ENCODE assay signal across 8 cellular contexts in the genomic region with DNA sequence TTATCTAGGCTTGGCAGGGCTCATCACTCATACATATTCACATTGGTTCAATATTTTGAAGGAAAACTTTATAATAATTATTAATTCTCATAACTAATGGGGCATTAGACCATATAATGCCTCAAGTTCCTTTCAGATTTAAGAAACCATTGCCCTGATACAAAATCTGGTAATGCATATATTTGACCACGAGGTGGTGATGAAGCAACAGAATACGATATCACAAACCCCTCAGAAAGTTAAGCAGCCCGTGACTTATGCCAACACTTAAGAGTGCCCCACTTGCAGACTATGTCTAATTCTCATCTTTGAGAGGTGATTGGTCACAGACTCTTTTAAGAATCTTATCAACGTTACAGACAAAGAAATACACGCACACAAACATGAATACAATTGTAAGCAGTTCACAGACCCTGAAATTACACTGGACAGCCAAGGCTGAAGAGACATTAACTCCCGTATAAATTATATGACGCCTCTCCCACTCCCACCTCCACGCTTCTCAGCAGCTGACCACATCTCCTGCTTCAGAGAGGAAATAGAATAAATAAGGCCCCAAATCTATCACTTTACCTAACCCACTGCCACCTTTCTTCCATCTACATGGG. TPM values are rescaled to one million over a fixed set of nuclear protein-coding genes. Genes with fewer than 3 reads are reported as not detected.
DNase-seq lines count a peak whose midpoint lies in the region; ATAC-seq and TF ChIP-seq lines count a peak whose summit lies in the region.

No MANE protein-coding gene starts in this region.

- H3K9me3 ChIP-seq in right cardiac atrium (ENCODE audit: control insufficient read depth, low read length) (no peaks in the 10 kb centered on the region), smooth muscle cell (replicated peaks; ENCODE audit: low read depth) (no peaks in the 10 kb centered on the region)

- no peak overlapping the region for H3K27ac ChIP-seq in right cardiac atrium (ENCODE audit: low read length)
- H3K27ac ChIP-seq in smooth muscle cell (ENCODE audit: low read depth) = no peak overlapping the region

- H3K4me3 ChIP-seq in right cardiac atrium (ENCODE audit: low read length) = no peak overlapping the region
- no peak overlapping the region for H3K4me3 ChIP-seq in smooth muscle cell

- ATAC-seq in GM19467 (IDR thresholded peaks at IDR 0.05; ENCODE audit: unreplicated experiment) (peak; percentile 91), HG03571 (IDR thresholded peaks at IDR 0.05; ENCODE audit: unreplicated experiment) (peak; percentile 66), right cardiac atrium (peak; percentile 75 to 84)

- peak; percentile 86 for DNase-seq in ELR (ENCODE audit: low read depth)
- peak; percentile 51 for DNase-seq in NOMO-1 treated with DMSO at 0.1 percent for 48 hours (lab: John Stamatoyannopoulos, UW; ENCODE audit: unreplicated experiment)
- peak; percentile 16 for DNase-seq in amniotic stem cell (lab: John Stamatoyannopoulos, UW)
- no peak for DNase-seq in right cardiac atrium
- DNase-seq in smooth muscle cell (lab: John Stamatoyannopoulos, UW; ENCODE audit: unreplicated experiment) = no peak
- DNase-seq in HuH-7.5 (ENCODE audit: low spot score) = no peak

- no peak overlapping the region for H3K4me2 ChIP-seq in smooth muscle cell

- H3K79me2 ChIP-seq in smooth muscle cell (ENCODE audit: low read depth) = no peaks in the 10 kb centered on the region

- no peaks in the 10 kb centered on the region for H3K27me3 ChIP-seq in right cardiac atrium (ENCODE audit: control insufficient read depth, insufficient read depth)
- no peaks in the 10 kb centered on the region for H3K27me3 ChIP-seq in smooth muscle cell (ENCODE audit: low read depth)

- no peaks in the 10 kb centered on the region for H3F3A ChIP-seq in smooth muscle cell (ENCODE audit: low read depth)

- H3K9ac ChIP-seq in smooth muscle cell (ENCODE audit: low read depth) = no peak overlapping the region

- H3K36me3 ChIP-seq in smooth muscle cell (ENCODE audit: low read depth) = no peaks in the 10 kb centered on the region

- H4K20me1 ChIP-seq in smooth muscle cell (ENCODE audit: low read depth) = no peaks in the 10 kb centered on the region

- intact Hi-C loops in right cardiac atrium (cut with DNase I) = loop anchor here (5.0 to 10.0 kb wide), 4 partner anchors 137 to 389 kb away; a partner anchor contains a TSS

- H2AFZ ChIP-seq in smooth muscle cell (ENCODE audit: low read depth) = no peak overlapping the region

- peak; percentile 69 for TF ChIP-seq CTCF in smooth muscle cell (IDR thresholded peaks at IDR 0.05; ENCODE audit: borderline replicate concordance, insufficient read depth, poor library complexity, severe bottlenecking)

- no peaks in the 10 kb centered on the region for H3K4me1 ChIP-seq in right cardiac atrium (ENCODE audit: control insufficient read depth, insufficient read depth, low read length)
- peaks cover 4% of the 10 kb centered on the region for H3K4me1 ChIP-seq in smooth muscle cell (ENCODE audit: low read depth)

- WGBS in right cardiac atrium = 22% methylated on average over 8 of the region's 8 CpGs
- WGBS in smooth muscle cell (ENCODE audit: low lambda C conversion rate) = 37% methylated on average over 8 of the region's 8 CpGs

RNA-seq across cellular contexts. Expression of a gene that starts 20.7 kb away (rescaled TPM):
- total RNA-seq in right cardiac atrium (under 1 TPM; 0.26 to 0.60 (median 0.41) TPM), smooth muscle cell (0.27 and 0.72 TPM in 2 replicates)
- polyA plus RNA-seq in right cardiac atrium (0.07 TPM), smooth muscle cell (0.47 and 0.96 TPM in 2 replicates)

RNA-seq across cellular contexts. Expression of a gene that starts 36.6 kb away (rescaled TPM):
- 100 to 1,000 TPM; 161 to 208 (median 193) TPM for total RNA-seq in right cardiac atrium
- polyA plus RNA-seq in right cardiac atrium = 307 TPM
- total RNA-seq in smooth muscle cell = 63.1 and 63.3 TPM in 2 replicates
- polyA plus RNA-seq in smooth muscle cell = 77.0 and 81.7 TPM in 2 replicates

Comparison
In these comparisons a context has a peak if more than half of its experiments do, and no peak if none do; other contexts are left out.
1. DNase-seq: peak in ELR (single experiment), NOMO-1 treated with DMSO at 0.1 percent for 48 hours (single experiment) and amniotic stem cell (single experiment); none in right cardiac atrium (0 of 3), smooth muscle cell (single experiment) and HuH-7.5 (single experiment).
2. Peak in every context shown above with its lines, with median percentiles within 50 percentile points of each other: ATAC-seq.